ENCODE assay signal across 11 cellular contexts in genomic region chr22:28142361-28142801, GRCh38.
DNase-seq lines count a peak whose midpoint lies in the region; ATAC-seq, FAIRE-seq and TF ChIP-seq lines count a peak whose summit lies in the region.
"Had no signal": no experiment of that assay in that cellular context is flagged by ENCODE, and none has a peak within 500 bp of the region (broad histone marks: within the 10 kb centered on the region; RNA-seq: fewer than 3 reads in every experiment).

No MANE protein-coding gene starts in this region.

- H3K36me3 ChIP-seq in heart left ventricle (no peaks in the 10 kb centered on the region), skeletal muscle satellite cell (ENCODE audit: insufficient read depth, low read length) (no peaks in the 10 kb centered on the region)

- in situ Hi-C loops in astrocyte of the cerebellum (cut with HindIII; ENCODE audit: low sequenced_read_pairs) = no loop called here

- peak overlapping the region; percentile 78 for H3K4me2 ChIP-seq in skeletal muscle satellite cell (ENCODE audit: low read length)

- intact Hi-C loops in heart left ventricle (cut with DNase I) = no loop called here

- H3K4me1 ChIP-seq in heart left ventricle (peaks cover 0 to 83% (median 20%) of the 10 kb centered on the region in 12 donors), skeletal muscle satellite cell (ENCODE audit: control insufficient read depth, insufficient read depth, low read length) (peaks cover 48% of the 10 kb centered on the region)

- no peak for FAIRE-seq in GM12891 (lab: Jason Lieb, UNC)

- DNase-seq in HCEC 1CT = peak; percentile 92
- peak; percentile 93 for DNase-seq in astrocyte of the cerebellum (ENCODE audit: low read depth)
- DNase-seq in heart left ventricle = no peak
- no peak for DNase-seq in HT-29 (ENCODE audit: low spot score)
- no peak for DNase-seq in GM12891 (ENCODE audit: insufficient read length, low spot score)
- no peak for DNase-seq in stimulated activated naive CD8-positive, alpha-beta T cell treated with anti-CD3 and anti-CD28 coated beads, Interleukin-15, Interleukin-2, amounts not matched to agents 100 U/mL and 50 U/mL, for 24 hours
- DNase-seq: activated CD4-positive, alpha-beta T cell treated with anti-CD3 and anti-CD28 coated beads for 1 hour; cerebellar nuclear complex; midbrain had no signal

- H3K4me3 ChIP-seq in astrocyte of the cerebellum (ENCODE audit: low read depth, low read length) (no peak overlapping the region), heart left ventricle (peak overlapping the region in 1 of 12 donors; percentile 14), skeletal muscle satellite cell (ENCODE audit: low read length) (peak overlapping the region; percentile 46)

- 69 to 83% (median 75%) methylated on average over 2 of the region's 2 CpGs for WGBS in heart left ventricle, 4 donors

- TF ChIP-seq POLR2A in heart left ventricle (IDR thresholded peaks at IDR 0.05) (no peak), GM12891 (IDR thresholded peaks at IDR 0.05; ENCODE audit: low read depth, low read length) (no peak)

- H3K9ac ChIP-seq in skeletal muscle satellite cell (ENCODE audit: low read depth, low read length) = peak overlapping the region; percentile 68

- H3K27me3 ChIP-seq in heart left ventricle (no peaks in the 10 kb centered on the region), skeletal muscle satellite cell (ENCODE audit: control insufficient read depth, insufficient read depth, low read length) (no peaks in the 10 kb centered on the region)

- H3K27ac ChIP-seq in heart left ventricle = peak overlapping the region in 7 of 12 donors; percentile 7 to 63 (median 35)

- ATAC-seq in heart left ventricle (peak; percentile 43 to 78 (median 60)), HG02798 (IDR thresholded peaks at IDR 0.05; ENCODE audit: poor library complexity, unreplicated experiment) (no peak)
- no peak for ATAC-seq in stimulated activated naive CD8-positive, alpha-beta T cell treated with anti-CD3 and anti-CD28 coated beads, Interleukin-15, Interleukin-2, amounts not matched to agents 100 U/mL and 50 U/mL, for 24 hours

- H3K9me3 ChIP-seq in heart left ventricle = peaks cover 0 to 4% (median 1%) of the 10 kb centered on the region in 12 donors
- no peaks in the 10 kb centered on the region for H3K9me3 ChIP-seq in skeletal muscle satellite cell (replicated peaks; ENCODE audit: low read length)

- no peak for TF ChIP-seq CTCF in astrocyte of the cerebellum (IDR thresholded peaks at IDR 0.05; ENCODE audit: low read depth, low read length, missing control alignments)
- TF ChIP-seq CTCF in heart left ventricle (IDR thresholded peaks at IDR 0.05) = no peak

TF ChIP-seq in GM12891, 5 proteins besides CTCF, POLR2A, EP300 and RAD21:
- TF ChIP-seq POLR2AphosphoS5 (IDR thresholded peaks at IDR 0.05; ENCODE audit: low read depth, low read length) (no peak), POU2F2 (IDR thresholded peaks at IDR 0.05; ENCODE audit: low read depth, low read length) (no peak), SPI1 (IDR thresholded peaks at IDR 0.05; ENCODE audit: low read depth, low read length) (no peak), PAX5 (IDR thresholded peaks at IDR 0.05; ENCODE audit: insufficient read depth, low read length, severe bottlenecking) (no peak), TAF1 (IDR thresholded peaks at IDR 0.05; ENCODE audit: low read depth, low read length) (no peak)

Comparison
In these comparisons a context has a peak if more than half of its experiments do, and no peak if none do; other contexts are left out.
1. DNase-seq: peak in HCEC 1CT (single experiment) and astrocyte of the cerebellum (single experiment); none in heart left ventricle (0 of 5), HT-29 (single experiment), GM12891 (single experiment) and stimulated activated naive CD8-positive, alpha-beta T cell treated with anti-CD3 and anti-CD28 coated beads, Interleukin-15, Interleukin-2, amounts not matched to agents 100 U/mL and 50 U/mL, for 24 hours (single experiment).
2. ATAC-seq: peak in heart left ventricle (4 of 4); none in stimulated activated naive CD8-positive, alpha-beta T cell treated with anti-CD3 and anti-CD28 coated beads, Interleukin-15, Interleukin-2, amounts not matched to agents 100 U/mL and 50 U/mL, for 24 hours (single experiment) and HG02798 (single experiment).